In the genomic region with DNA sequence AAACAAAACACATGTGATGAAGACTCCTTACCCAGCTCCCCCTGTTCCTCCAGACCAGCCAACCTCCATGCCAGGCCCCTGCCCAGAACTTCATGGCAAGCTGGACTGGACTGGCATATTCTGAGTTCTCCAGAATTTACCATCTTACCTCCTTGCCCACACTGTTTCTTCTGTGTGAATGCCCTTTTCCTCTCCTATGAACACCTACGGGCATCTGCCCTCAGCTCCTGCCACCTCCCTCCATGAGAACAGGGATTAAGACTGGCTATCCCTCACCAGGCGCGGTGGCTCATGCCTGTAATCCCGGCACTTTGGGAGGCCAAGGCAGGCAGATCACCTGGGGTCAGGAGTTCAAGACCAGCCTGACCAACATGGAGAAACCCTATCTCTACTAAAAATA, we compare ENCODE assay signal across 30 cellular contexts. TPM values are rescaled to one million over a fixed set of nuclear protein-coding genes. Genes with fewer than 3 reads are reported as not detected.
"Had no signal": no experiment of that assay in that cellular context is flagged by ENCODE, and none has a peak within 500 bp of the region (broad histone marks: within the 10 kb centered on the region; RNA-seq: fewer than 3 reads in every experiment).

No MANE protein-coding gene starts in this region.

- H3K4me3 ChIP-seq: ascending aorta, body of pancreas, breast epithelium, MG63 had no signal

- H3K9me3 Mint-ChIP-seq: activated CD4-positive, alpha-beta T cell treated with anti-CD3 and anti-CD28 coated beads, Interleukin-2, amount 10 ng/mL, durations not matched to agents 7 days and 5 days; activated naive CD8-positive, alpha-beta T cell treated with anti-CD3 and anti-CD28 coated beads, Interleukin-2, amount 10 ng/mL, durations not matched to agents 7 days and 5 days; IgD-negative memory B cell had no signal

- H3K36me3 ChIP-seq: ascending aorta, breast epithelium, MG63 had no signal

- H3K4me1 ChIP-seq: breast epithelium had no signal

- H3K27ac Mint-ChIP-seq: activated CD4-positive, alpha-beta T cell treated with anti-CD3 and anti-CD28 coated beads for 36 hours; activated CD4-positive, alpha-beta T cell treated with anti-CD3 and anti-CD28 coated beads, Interleukin-2, amount 10 ng/mL, durations not matched to agents 7 days and 5 days; activated CD8-positive, alpha-beta T cell treated with anti-CD3 and anti-CD28 coated beads, Interleukin-2, amount 10 ng/mL, durations not matched to agents 7 days and 5 days; activated naive CD8-positive, alpha-beta T cell treated with anti-CD3 and anti-CD28 coated beads, Interleukin-2, amount 10 ng/mL, durations not matched to agents 7 days and 5 days had no signal

- ATAC-seq: activated CD4-positive, alpha-beta T cell treated with anti-CD3 and anti-CD28 coated beads for 36 hours; activated CD4-positive, CD25-positive, alpha-beta regulatory T cell treated with anti-CD3 and anti-CD28 coated beads, Interleukin-2, amount 50 U/mL, for 24 hours; activated CD8-positive, alpha-beta T cell treated with anti-CD3 and anti-CD28 coated beads, Interleukin-2, amount 10 ng/mL, durations not matched to agents 7 days and 5 days; body of pancreas; Panc1; Right ventricle myocardium inferior had no signal

- DNase-seq: activated CD4-positive, alpha-beta T cell treated with anti-CD3 and anti-CD28 coated beads for 36 hours; activated CD4-positive, alpha-beta T cell treated with anti-CD3 and anti-CD28 coated beads, Interleukin-2, amount 10 ng/mL, durations not matched to agents 7 days and 5 days; activated CD4-positive, alpha-beta T cell treated with anti-CD3 and anti-CD28 coated beads, Interleukin-2, amount 50 U/mL, for 48 hours; activated CD8-positive, alpha-beta T cell treated with anti-CD3 and anti-CD28 coated beads, Interleukin-2, amount 10 ng/mL, durations not matched to agents 7 days and 5 days; activated effector memory CD4-positive, alpha-beta T cell treated with Interleukin-2 at 50 U/mL for 16 hours; activated naive CD4-positive, alpha-beta T cell treated with anti-CD3 and anti-CD28 coated beads, Interleukin-2, amount 50 U/mL, for 16 hours; activated naive CD8-positive, alpha-beta T cell treated with anti-CD3 and anti-CD28 coated beads, Interleukin-2, amount 10 ng/mL, durations not matched to agents 7 days and 5 days; activated T-cell treated with anti-CD3 and anti-CD28 coated beads, Interleukin-2, amount 50 U/mL, for 48 hours; amygdala; body of pancreas; Kasumi-1; KG1; MG63; MV-4-11; NCI-H1092; NCI-H1436 treated with DMSO at 0.1 percent for 48 hours; NCI-H1694 treated with DMSO at 0.1 percent for 48 hours; NCI-H2029; NCI-H345; NCI-H524 treated with DMSO at 0.1 percent for 48 hours; RPMI8226; T1000 had no signal

- H3K36me3 Mint-ChIP-seq: activated naive CD8-positive, alpha-beta T cell treated with anti-CD3 and anti-CD28 coated beads, Interleukin-2, amount 10 ng/mL, durations not matched to agents 7 days and 5 days; IgD-negative memory B cell had no signal

- H3K4me3 Mint-ChIP-seq: activated CD4-positive, alpha-beta T cell treated with anti-CD3 and anti-CD28 coated beads for 36 hours; activated CD4-positive, alpha-beta T cell treated with anti-CD3 and anti-CD28 coated beads, Interleukin-2, amount 10 ng/mL, durations not matched to agents 7 days and 5 days; activated CD8-positive, alpha-beta T cell treated with anti-CD3 and anti-CD28 coated beads, Interleukin-2, amount 10 ng/mL, durations not matched to agents 7 days and 5 days; activated naive CD8-positive, alpha-beta T cell treated with anti-CD3 and anti-CD28 coated beads, Interleukin-2, amount 10 ng/mL, durations not matched to agents 7 days and 5 days had no signal

- H3K27ac ChIP-seq: ascending aorta, body of pancreas, breast epithelium had no signal

- H3K9me3 ChIP-seq: ascending aorta, body of pancreas, breast epithelium, MG63 had no signal

- H3K27me3 ChIP-seq: breast epithelium, MG63 had no signal

- FAIRE-seq: TTC549 had no signal

RNA-seq across cellular contexts. Expression of a gene that starts 6.4 kb away (rescaled TPM):
- total RNA-seq: ascending aorta; T-helper 1 cell treated with Interleukin-12 subunit alpha and Interleukin-12 subunit beta and Interleukin-4 antibody, amounts not matched to agents 30 ng/mL and 1 ng/mL, for 36 hours had no signal

RNA-seq across cellular contexts. Expression of a gene that starts 54.4 kb away (rescaled TPM):
- total RNA-seq: ascending aorta, body of pancreas had no signal
- polyA plus RNA-seq: IgD-negative memory B cell had no signal
